ENCODE assay signal across 14 cellular contexts in genomic region chrX:19122641-19123009, GRCh38. TPM values are rescaled to one million over a fixed set of nuclear protein-coding genes. Genes with fewer than 3 reads are reported as not detected.
DNase-seq lines count a peak whose midpoint lies in the region; ATAC-seq and TF ChIP-seq lines count a peak whose summit lies in the region.
"Had no signal": no experiment of that assay in that cellular context is flagged by ENCODE, and none has a peak within 500 bp of the region (broad histone marks: within the 10 kb centered on the region; RNA-seq: fewer than 3 reads in every experiment).

No MANE protein-coding gene starts in this region.

- intact Hi-C loops in Right ventricle myocardium inferior (cut with DNase I) = no loop called here

- H3K27me3 ChIP-seq in right atrium auricular region (no peaks in the 10 kb centered on the region), endocrine pancreas (ENCODE audit: control insufficient read depth, insufficient read depth, low read length) (no peaks in the 10 kb centered on the region)
- H3K27me3 ChIP-seq: body of pancreas had no signal

- no peak overlapping the region for H3K27ac Mint-ChIP-seq in natural killer cell treated with Interleukin-12 subunit alpha and Interleukin-12 subunit beta and Interleukin-15 and Interleukin-18, amount 100 ng/mL, for 72 hours
- no peak overlapping the region for H3K27ac Mint-ChIP-seq in activated naive CD8-positive, alpha-beta T cell treated with anti-CD3 and anti-CD28 coated beads, Interleukin-2, amount 50 U/mL, for 24 hours

- DNase-seq in right atrium auricular region (ENCODE audit: low spot score) = no peak
- DNase-seq in Right ventricle myocardium inferior (ENCODE audit: missing footprints) = no peak
- DNase-seq in natural killer cell treated with Interleukin-12 subunit alpha and Interleukin-12 subunit beta and Interleukin-15 and Interleukin-18, amount 100 ng/mL, for 72 hours (ENCODE audit: low spot score) = no peak
- no peak for DNase-seq in activated naive CD8-positive, alpha-beta T cell treated with anti-CD3 and anti-CD28 coated beads, Interleukin-2, amount 50 U/mL, for 24 hours
- DNase-seq in NCI-H1105 treated with DMSO at 0.1 percent for 48 hours (lab: John Stamatoyannopoulos, UW) = no peak
- DNase-seq in SIG-M5 (lab: John Stamatoyannopoulos, UW) = no peak
- DNase-seq: activated effector memory CD4-positive, alpha-beta T cell treated with anti-CD3 and anti-CD28 coated beads, Interleukin-2, amount 50 U/mL, for 16 hours; NCI-H1694; NCI-H526 treated with DMSO at 0.1 percent for 48 hours had no signal

- H3K9me3 ChIP-seq in right atrium auricular region = no peaks in the 10 kb centered on the region
- no peaks in the 10 kb centered on the region for H3K9me3 ChIP-seq in endocrine pancreas (ENCODE audit: control insufficient read depth, low read length)
- H3K9me3 ChIP-seq: body of pancreas, gastrocnemius medialis, lower lobe of right lung had no signal

- H3K4me1 ChIP-seq in right atrium auricular region (no peaks in the 10 kb centered on the region), endocrine pancreas (ENCODE audit: control insufficient read depth, insufficient read depth, low read length) (no peaks in the 10 kb centered on the region), urinary bladder (ENCODE audit: insufficient read depth) (no peaks in the 10 kb centered on the region)
- H3K4me1 ChIP-seq: gastrocnemius medialis, lower lobe of right lung had no signal

- peak overlapping the region; percentile 48 for H3K4me3 Mint-ChIP-seq in natural killer cell treated with Interleukin-12 subunit alpha and Interleukin-12 subunit beta and Interleukin-15 and Interleukin-18, amount 100 ng/mL, for 72 hours
- no peak overlapping the region for H3K4me3 Mint-ChIP-seq in activated naive CD8-positive, alpha-beta T cell treated with anti-CD3 and anti-CD28 coated beads, Interleukin-2, amount 50 U/mL, for 24 hours

- H3K27ac ChIP-seq in right atrium auricular region (no peak overlapping the region), urinary bladder (ENCODE audit: low read depth) (no peak overlapping the region)
- H3K27ac ChIP-seq: gastrocnemius medialis, lower lobe of right lung had no signal

- no peaks in the 10 kb centered on the region for H3K9me3 Mint-ChIP-seq in natural killer cell treated with Interleukin-12 subunit alpha and Interleukin-12 subunit beta and Interleukin-15 and Interleukin-18, amount 100 ng/mL, for 72 hours
- no peaks in the 10 kb centered on the region for H3K9me3 Mint-ChIP-seq in activated naive CD8-positive, alpha-beta T cell treated with anti-CD3 and anti-CD28 coated beads, Interleukin-2, amount 50 U/mL, for 24 hours

- TF ChIP-seq CTCF in right atrium auricular region (IDR thresholded peaks at IDR 0.05) = no peak

- WGBS in urinary bladder = under 1% methylated on average over 26 of the region's 35 CpGs

- peak overlapping the region; percentile 44 for H3K9ac ChIP-seq in endocrine pancreas (ENCODE audit: control insufficient read depth, insufficient read depth, low read length)

- no peaks in the 10 kb centered on the region for H3K36me3 ChIP-seq in right atrium auricular region
- no peaks in the 10 kb centered on the region for H3K36me3 ChIP-seq in endocrine pancreas (ENCODE audit: control insufficient read depth, insufficient read depth, low read length)
- no peaks in the 10 kb centered on the region for H3K36me3 ChIP-seq in urinary bladder (ENCODE audit: insufficient read depth)
- H3K36me3 ChIP-seq: gastrocnemius medialis, lower lobe of right lung had no signal

- H3K36me3 Mint-ChIP-seq in natural killer cell treated with Interleukin-12 subunit alpha and Interleukin-12 subunit beta and Interleukin-15 and Interleukin-18, amount 100 ng/mL, for 72 hours = no peaks in the 10 kb centered on the region
- no peaks in the 10 kb centered on the region for H3K36me3 Mint-ChIP-seq in activated naive CD8-positive, alpha-beta T cell treated with anti-CD3 and anti-CD28 coated beads, Interleukin-2, amount 50 U/mL, for 24 hours (ENCODE audit: low read depth)

- no peak for ATAC-seq in Right ventricle myocardium inferior
- no peak for ATAC-seq in natural killer cell treated with Interleukin-12 subunit alpha and Interleukin-12 subunit beta and Interleukin-15 and Interleukin-18, amount 100 ng/mL, for 72 hours
- ATAC-seq in activated naive CD8-positive, alpha-beta T cell treated with anti-CD3 and anti-CD28 coated beads, Interleukin-2, amount 50 U/mL, for 24 hours = no peak
- ATAC-seq: gastrocnemius medialis had no signal

- H3K27me3 Mint-ChIP-seq in natural killer cell treated with Interleukin-12 subunit alpha and Interleukin-12 subunit beta and Interleukin-15 and Interleukin-18, amount 100 ng/mL, for 72 hours = peaks cover 37% of the 10 kb centered on the region in 2 donors
- peaks cover 41% of the 10 kb centered on the region for H3K27me3 Mint-ChIP-seq in activated naive CD8-positive, alpha-beta T cell treated with anti-CD3 and anti-CD28 coated beads, Interleukin-2, amount 50 U/mL, for 24 hours

- peak overlapping the region; percentile 21 to 51 for H3K4me3 ChIP-seq in right atrium auricular region
- no peak overlapping the region for H3K4me3 ChIP-seq in endocrine pancreas (ENCODE audit: control insufficient read depth, insufficient read depth, low read length)
- peak overlapping the region; percentile 40 for H3K4me3 ChIP-seq in urinary bladder (ENCODE audit: low read depth, low read length)
- H3K4me3 ChIP-seq: body of pancreas had no signal

- no peaks in the 10 kb centered on the region for H3K4me1 Mint-ChIP-seq in natural killer cell treated with Interleukin-12 subunit alpha and Interleukin-12 subunit beta and Interleukin-15 and Interleukin-18, amount 100 ng/mL, for 72 hours (ENCODE audit: low read depth in 2 of 2)
- no peaks in the 10 kb centered on the region for H3K4me1 Mint-ChIP-seq in activated naive CD8-positive, alpha-beta T cell treated with anti-CD3 and anti-CD28 coated beads, Interleukin-2, amount 50 U/mL, for 24 hours

RNA-seq across cellular contexts. Expression of gene ADGRG2, which starts 0.4 kb away (rescaled TPM):
- 1 to 10 TPM in 1 of 2 donors, under 1 TPM in 1; 0.67 to 2.3 TPM for total RNA-seq in right atrium auricular region
- 0.62 TPM for total RNA-seq in Right ventricle myocardium inferior
- under 1 TPM in 1 of 2 donors, not detected in 1; 0.11 TPM for total RNA-seq in natural killer cell treated with Interleukin-12 subunit alpha and Interleukin-12 subunit beta and Interleukin-15 and Interleukin-18, amount 100 ng/mL, for 72 hours
- 1.5 TPM for total RNA-seq in urinary bladder
- 2.4 TPM for polyA plus RNA-seq in urinary bladder
